In the genomic region with DNA sequence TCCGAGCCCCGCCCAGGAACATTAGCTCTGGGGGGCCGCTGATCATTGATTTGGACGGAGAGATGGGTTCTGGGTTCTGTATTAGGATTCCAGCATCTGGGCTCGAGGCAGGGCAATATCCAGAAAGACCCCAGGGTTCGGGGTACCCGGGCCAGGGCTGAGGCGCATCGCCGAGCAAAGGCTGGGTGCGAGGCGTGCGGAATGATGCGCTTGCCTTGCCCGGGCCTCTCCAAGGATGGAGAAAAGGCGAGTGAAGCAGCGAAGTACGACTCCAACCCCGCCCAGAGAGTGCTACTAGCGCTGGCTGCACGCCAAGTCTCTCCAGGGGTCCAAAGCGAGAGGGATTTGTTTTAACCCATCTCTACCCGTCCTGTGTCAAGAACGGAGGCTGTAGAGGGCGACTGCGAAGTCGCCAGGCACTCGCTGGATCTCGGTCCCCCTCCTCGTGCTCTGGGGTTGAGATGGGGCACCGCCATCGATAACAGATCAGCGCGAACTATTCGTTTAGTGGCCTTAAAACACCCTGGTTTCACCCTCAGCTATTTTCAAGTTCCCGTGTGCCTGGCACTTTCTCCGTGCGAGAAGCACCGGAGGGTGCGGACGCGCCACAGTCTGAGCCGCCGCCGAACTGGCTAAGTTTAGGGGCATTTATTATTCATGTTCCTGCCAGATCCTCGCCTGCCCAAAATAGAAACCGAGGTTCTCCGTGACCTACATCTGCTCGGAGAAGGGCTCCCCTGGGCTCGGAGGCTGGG, we compare ENCODE assay signal across 8 cellular contexts. TPM values are rescaled to one million over a fixed set of nuclear protein-coding genes. Genes with fewer than 3 reads are reported as not detected.
DNase-seq lines count a peak whose midpoint lies in the region; TF ChIP-seq lines count a peak whose summit lies in the region.

No MANE protein-coding gene starts in this region.

- H3K27me3 Mint-ChIP-seq in progenitor cell of endocrine pancreas, result peaks cover 88% of the 10 kb centered on the region

- CTCF ChIA-PET in GM10248 (lab: Yijun Ruan, JAX), result no interaction called here

- H3K9me3 ChIP-seq in adrenal gland (replicated peaks in 1 of 3), result no peaks in the 10 kb centered on the region

- no peaks in the 10 kb centered on the region for H3K36me3 ChIP-seq in adrenal gland (replicated peaks in 1 of 2)

- 2 to 5% (median 3%) methylated on average over 9 to 50 of the region's 50 CpGs for WGBS in adrenal gland, 4 donors

- no peak for TF ChIP-seq POLR2A in adrenal gland (IDR thresholded peaks at IDR 0.05)

- peak overlapping the region; percentile 57 for H3K4me3 Mint-ChIP-seq in progenitor cell of endocrine pancreas (ENCODE audit: low read depth)

- no peaks in the 10 kb centered on the region for H3K9me3 Mint-ChIP-seq in progenitor cell of endocrine pancreas (ENCODE audit: low read depth)

- DNase-seq in GM13977 (ENCODE audit: low spot score), result peak; percentile 27
- DNase-seq in NCI-H2171 treated with DMSO at 0.1 percent for 48 hours (lab: John Stamatoyannopoulos, UW), result peak; percentile 78
- DNase-seq in dorsolateral prefrontal cortex, result peak in 1 of 10 donors; percentile 4
- no peak for DNase-seq in progenitor cell of endocrine pancreas (ENCODE audit: low spot score, unreplicated experiment)
- no peak for DNase-seq in NCI-H774 (lab: John Stamatoyannopoulos, UW)
- DNase-seq in GM10248 (ENCODE audit: extremely low spot score), result no peak
- no peak for DNase-seq in GM20000 (ENCODE audit: low spot score)
- no peak for DNase-seq in adrenal gland

- H3K4me3 ChIP-seq in dorsolateral prefrontal cortex (peak overlapping the region; percentile 25 to 73 (median 54)), adrenal gland (peak overlapping the region in 1 of 4 donors; percentile 44)

- H3K27ac ChIP-seq in dorsolateral prefrontal cortex (peak overlapping the region in 20 of 59 donors; percentile 1 to 76 (median 30)), adrenal gland (no peak overlapping the region)

- H3K27ac Mint-ChIP-seq in progenitor cell of endocrine pancreas, result no peak overlapping the region

- intact Hi-C loops in dorsolateral prefrontal cortex (cut with DNase I) (no loop called here), adrenal gland (cut with DNase I) (no loop called here)

- H3K27me3 ChIP-seq in dorsolateral prefrontal cortex, result peaks cover 17 to 100% (median 86%) of the 10 kb centered on the region in 45 donors
- H3K27me3 ChIP-seq in adrenal gland, result peaks cover 84% of the 10 kb centered on the region

- peaks cover 5% of the 10 kb centered on the region for H3K4me1 Mint-ChIP-seq in progenitor cell of endocrine pancreas (ENCODE audit: low read depth)

- in situ Hi-C loops in GM13977 (cut with MboI; ENCODE audit: low pct_unique_long_range_greater_than_20kb, low sequenced_read_pairs, unreplicated experiment), result no loop called here

- POLR2A ChIA-PET in GM10248 (lab: Yijun Ruan, JAX), result no interaction called here

- TF ChIP-seq CTCF in GM13977 (IDR thresholded peaks at IDR 0.05; ENCODE audit: extremely low read depth, insufficient read depth, missing control alignments), result no peak
- TF ChIP-seq CTCF in dorsolateral prefrontal cortex (IDR thresholded peaks at IDR 0.05 in 54 of 56, conservative IDR thresholded peaks at IDR 0.05 in 2 of 56; ENCODE audit: low read depth in 1 of 56, partially characterized antibody in 56 of 56), result no peak
- no peak for TF ChIP-seq CTCF in progenitor cell of endocrine pancreas (IDR thresholded peaks at IDR 0.05; ENCODE audit: unreplicated experiment)
- no peak for TF ChIP-seq CTCF in GM10248 (IDR thresholded peaks at IDR 0.05; ENCODE audit: control extremely low read depth, extremely low read depth, low read depth, missing control alignments)
- TF ChIP-seq CTCF in GM20000 (IDR thresholded peaks at IDR 0.05; ENCODE audit: extremely low read depth, missing control alignments), result no peak
- TF ChIP-seq CTCF in adrenal gland (IDR thresholded peaks at IDR 0.05), result no peak

- H3K4me1 ChIP-seq in adrenal gland (replicated peaks in 1 of 2), result peaks cover 19 to 31% of the 10 kb centered on the region in 2 donors

- H3K36me3 Mint-ChIP-seq in progenitor cell of endocrine pancreas (ENCODE audit: insufficient read depth), result no peaks in the 10 kb centered on the region

RNA-seq across cellular contexts. Expression of gene ADCYAP1, which starts 1.9 kb away (rescaled TPM):
- total RNA-seq in dorsolateral prefrontal cortex (10 to 100 TPM in 73 of 120 experiments, 1 to 10 TPM in 47; 1.2 to 50.1 (median 11.6) TPM), progenitor cell of endocrine pancreas (0.11 TPM in 1 of 2 replicates, not detected in the other), adrenal gland (under 1 TPM in 4 of 8 donors, not detected in 4; 0.57 to 0.69 (median 0.66) TPM)
- under 1 TPM in 2 of 3 donors, not detected in 1; 0.20 to 0.37 TPM for polyA plus RNA-seq in adrenal gland

Comparison
In these comparisons a context has a peak if more than half of its experiments do, and no peak if none do; other contexts are left out.
1. DNase-seq: peak in GM13977 (single experiment) and NCI-H2171 treated with DMSO at 0.1 percent for 48 hours (single experiment); none in progenitor cell of endocrine pancreas (single experiment), NCI-H774 (single experiment), GM10248 (single experiment), GM20000 (single experiment) and adrenal gland (0 of 7).